In genomic region chr6:137705166-137706064, GRCh38 we compare ENCODE assay signal across 8 cellular contexts.
DNase-seq lines count a peak whose midpoint lies in the region; ATAC-seq, FAIRE-seq and TF ChIP-seq lines count a peak whose summit lies in the region.

No MANE protein-coding gene starts in this region.

- H3K4me1 ChIP-seq in heart right ventricle: peaks cover 0 to 61% (median 27%) of the 10 kb centered on the region in 9 donors
- peaks cover 20 to 26% of the 10 kb centered on the region in 2 donors for H3K4me1 ChIP-seq in gastrocnemius medialis

- H3K27me3 ChIP-seq in SU-DHL-6 (ENCODE audit: low read length) (no peaks in the 10 kb centered on the region), heart right ventricle (no peaks in the 10 kb centered on the region), gastrocnemius medialis (no peaks in the 10 kb centered on the region)

- H3F3A ChIP-seq in SU-DHL-6 (ENCODE audit: insufficient read depth): no peaks in the 10 kb centered on the region

- H3K79me2 ChIP-seq in SU-DHL-6 (ENCODE audit: insufficient read depth, low read length): no peaks in the 10 kb centered on the region

- TF ChIP-seq CTCF in GM12874 (IDR thresholded peaks at IDR 0.05; ENCODE audit: insufficient read depth, low read depth, low read length) (peak; percentile 82), SU-DHL-6 (IDR thresholded peaks at IDR 0.05; ENCODE audit: insufficient read depth, low read length, poor library complexity, severe bottlenecking) (peak; percentile 65), heart right ventricle (IDR thresholded peaks at IDR 0.05) (peak; percentile 63 to 87 (median 78)), gastrocnemius medialis (IDR thresholded peaks at IDR 0.05 in 4 of 5, conservative IDR thresholded peaks at IDR 0.05 in 1 of 5) (peak; percentile 59 to 84 (median 71))

- no peak overlapping the region for H3K4me3 Mint-ChIP-seq in activated naive CD4-positive, alpha-beta T cell treated with anti-CD3 and anti-CD28 coated beads, Interleukin-2, amount 50 U/mL, for 24 hours

- peaks cover 2% of the 10 kb centered on the region for H3K27me3 Mint-ChIP-seq in activated naive CD4-positive, alpha-beta T cell treated with anti-CD3 and anti-CD28 coated beads, Interleukin-2, amount 50 U/mL, for 24 hours

- no peak for FAIRE-seq in HTR-8/SVneo (lab: Jason Lieb, UNC)
- FAIRE-seq in frontal cortex (lab: Jason Lieb, UNC): no peak

- H3K4me3 ChIP-seq in SU-DHL-6 (ENCODE audit: insufficient read depth, low read length, poor library complexity, severe bottlenecking) (no peak overlapping the region), heart right ventricle (no peak overlapping the region), gastrocnemius medialis (no peak overlapping the region)

- 48 to 51% methylated on average over 11 of the region's 11 CpGs for WGBS in heart right ventricle, 2 donors

- no peaks in the 10 kb centered on the region for H3K9me2 ChIP-seq in SU-DHL-6 (replicated peaks; ENCODE audit: insufficient read depth, low read length)

- H3K9me3 ChIP-seq in SU-DHL-6 (ENCODE audit: insufficient read depth, low read length): no peaks in the 10 kb centered on the region
- no peaks in the 10 kb centered on the region for H3K9me3 ChIP-seq in heart right ventricle
- H3K9me3 ChIP-seq in gastrocnemius medialis: no peaks in the 10 kb centered on the region

- H3K36me3 ChIP-seq in SU-DHL-6 (ENCODE audit: low read length) (no peaks in the 10 kb centered on the region), heart right ventricle (no peaks in the 10 kb centered on the region), gastrocnemius medialis (no peaks in the 10 kb centered on the region)

- H3K4me1 Mint-ChIP-seq in activated naive CD4-positive, alpha-beta T cell treated with anti-CD3 and anti-CD28 coated beads, Interleukin-2, amount 50 U/mL, for 24 hours: peaks cover 51% of the 10 kb centered on the region

- no peak overlapping the region for H3K4me2 ChIP-seq in SU-DHL-6 (ENCODE audit: low read depth, low read length, poor library complexity, severe bottlenecking)

- TF ChIP-seq POLR2A in gastrocnemius medialis (IDR thresholded peaks at IDR 0.05): no peak

- peak; percentile 45 for DNase-seq in HTR-8/SVneo (ENCODE audit: insufficient read length, low spot score)
- peak; percentile 57 to 59 for DNase-seq in heart right ventricle
- DNase-seq in gastrocnemius medialis: peak; percentile 15 to 42
- no peak for DNase-seq in frontal cortex (ENCODE audit: low spot score in 2 of 2)

- no peaks in the 10 kb centered on the region for H3K36me3 Mint-ChIP-seq in activated naive CD4-positive, alpha-beta T cell treated with anti-CD3 and anti-CD28 coated beads, Interleukin-2, amount 50 U/mL, for 24 hours

- H4K20me1 ChIP-seq in SU-DHL-6 (ENCODE audit: low read depth, low read length): no peaks in the 10 kb centered on the region

- intact Hi-C loops in heart right ventricle (cut with DNase I): loop anchor here (1.0 to 10.0 kb wide), 19 partner anchors 87 to 409 kb away; partner anchors contain the start of genes PERP (in 6 of the 10) and TNFAIP3 (in 4 of the 10)
- intact Hi-C loops in gastrocnemius medialis (cut with DNase I; ENCODE audit: low total_unique reads): loop anchor here (5.0 kb wide), 2 partner anchors 47 to 402 kb away; partner anchors contain the start of gene PERP

- peak; percentile 47 to 66 (median 57) for ATAC-seq in heart right ventricle
- ATAC-seq in gastrocnemius medialis: peak in 1 of 2 donors; percentile 40
- no peak for ATAC-seq in HG02840 (IDR thresholded peaks at IDR 0.05; ENCODE audit: low FRiP score, unreplicated experiment)

- H2AFZ ChIP-seq in SU-DHL-6 (ENCODE audit: low read depth, low read length, severe bottlenecking): no peak overlapping the region

- H3K27ac ChIP-seq in SU-DHL-6 (ENCODE audit: low read depth, low read length) (no peak overlapping the region), heart right ventricle (peak overlapping the region in 4 of 10 donors; percentile 32 to 59 (median 44)), gastrocnemius medialis (peak overlapping the region in 2 of 4 donors; percentile 5 to 15)

- in situ Hi-C loops in gastrocnemius medialis (cut with MboI; ENCODE audit: low sequenced_read_pairs in 4 of 4): loop anchor here (5.0 to 25.0 kb wide), 6 partner anchors 159 to 409 kb away; partner anchors contain the start of genes TNFAIP3 (in 2 of the 4) and PERP (in 1 of the 4)

- no peaks in the 10 kb centered on the region for H3K9me3 Mint-ChIP-seq in activated naive CD4-positive, alpha-beta T cell treated with anti-CD3 and anti-CD28 coated beads, Interleukin-2, amount 50 U/mL, for 24 hours

- H3K9ac ChIP-seq in SU-DHL-6 (ENCODE audit: low read length): no peak overlapping the region

- H3K27ac Mint-ChIP-seq in activated naive CD4-positive, alpha-beta T cell treated with anti-CD3 and anti-CD28 coated beads, Interleukin-2, amount 50 U/mL, for 24 hours: peak overlapping the region; percentile 57

Comparison
In these comparisons a context has a peak if more than half of its experiments do, and no peak if none do; other contexts are left out.
1. DNase-seq: peak in HTR-8/SVneo (single experiment), heart right ventricle (2 of 2) and gastrocnemius medialis (2 of 2); none in frontal cortex (0 of 2).
2. Peak in every context shown above with its lines, with median percentiles within 50 percentile points of each other: CTCF ChIP-seq.